ENCODE assay signal across 28 cellular contexts in the genomic region with DNA sequence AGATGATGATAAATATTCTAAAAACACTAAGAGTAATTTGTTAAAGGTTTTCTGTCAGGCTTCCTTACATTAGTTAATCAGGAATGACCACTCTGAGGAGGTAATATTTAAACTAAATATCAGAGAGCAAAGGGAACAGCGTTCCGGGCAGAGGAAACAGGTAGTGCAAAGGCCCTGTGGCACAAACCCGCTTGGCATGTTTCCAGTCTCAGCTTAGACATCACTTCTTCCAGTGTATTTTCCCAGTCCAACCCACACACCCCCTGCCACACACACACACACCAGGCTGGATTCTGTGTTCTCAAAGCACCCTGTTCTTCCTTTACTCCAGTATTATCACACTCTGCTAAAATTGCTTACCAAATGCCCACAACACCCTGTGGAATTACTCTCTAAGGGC.
"Had no signal": no experiment of that assay in that cellular context is flagged by ENCODE, and none has a peak within 500 bp of the region (broad histone marks: within the 10 kb centered on the region; RNA-seq: fewer than 3 reads in every experiment).

No MANE protein-coding gene starts in this region.

- H3K4me3 ChIP-seq: stomach, suprapubic skin, testis, thoracic aorta, thyroid gland, tibial artery, tibial nerve, transverse colon, upper lobe of left lung, upper lobe of right lung, uterus, vagina had no signal

- H3K36me3 Mint-ChIP-seq: stimulated activated effector memory CD8-positive, alpha-beta T cell treated with anti-CD3 and anti-CD28 coated beads, Interleukin-12 subunit alpha, Interleukin-12 subunit beta, amount 100 ng/mL, for 72 hours; type B pancreatic cell had no signal

- DNase-seq: stimulated activated CD4-positive, alpha-beta T cell treated with anti-CD3 and anti-CD28 coated beads, Interleukin-1b, Interleukin-23, amount 100 ng/mL, for 48 hours; stimulated activated CD4-positive, alpha-beta T cell treated with anti-CD3 and anti-CD28 coated beads, Interleukin-2, amount 100 ng/mL, for 24 hours; stimulated activated CD4-positive, alpha-beta T cell treated with anti-CD3 and anti-CD28 coated beads, Interleukin-2, amount 100 ng/mL, for 48 hours; stimulated activated CD4-positive, alpha-beta T cell treated with anti-CD3 and anti-CD28 coated beads, Interleukin-4, amount 100 ng/mL, for 1 hour; stimulated activated CD4-positive, alpha-beta T cell treated with anti-CD3 and anti-CD28 coated beads, Interleukin-4, amount 100 ng/mL, for 24 hours; stimulated activated CD4-positive, alpha-beta T cell treated with anti-CD3 and anti-CD28 coated beads, Interleukin-4, amount 100 ng/mL, for 4 hours; stimulated activated CD8-positive, alpha-beta memory T cell treated with anti-CD3 and anti-CD28 coated beads, Interleukin-4, amount 100 ng/mL, for 48 hours; stimulated activated naive B cell treated with anti-CD40 and anti-IgM and Interleukin-4, amounts not matched to agents 10 μg/mL and 1 μg/mL and 100 μg/mL, for 72 hours; stimulated activated naive CD4-positive, alpha-beta T cell; stimulated activated naive CD4-positive, alpha-beta T cell treated with Interleukin-2 at 50 U/mL for 16 hours; stimulated activated naive CD8-positive, alpha-beta T cell treated with anti-CD3 and anti-CD28 coated beads, Interleukin-15, amount 100 ng/mL, for 72 hours; stomach; substantia nigra; testis; thyroid gland; tibial artery; transverse colon; trophoblast cell; upper lobe of left lung; upper lobe of right lung; uterus had no signal

- H3K4me3 Mint-ChIP-seq: stimulated activated effector memory CD8-positive, alpha-beta T cell treated with anti-CD3 and anti-CD28 coated beads, Interleukin-12 subunit alpha, Interleukin-12 subunit beta, amount 100 ng/mL, for 72 hours; stimulated activated naive B cell treated with anti-CD40 and anti-IgM and Interleukin-4, amounts not matched to agents 10 μg/mL and 1 μg/mL and 100 μg/mL, for 72 hours; stimulated activated naive CD8-positive, alpha-beta T cell treated with anti-CD3 and anti-CD28 coated beads, Interleukin-15, amount 100 ng/mL, for 72 hours; stimulated activated naive CD8-positive, alpha-beta T cell treated with anti-CD3 and anti-CD28 coated beads, Interleukin-15, Interleukin-2, amounts not matched to agents 100 ng/mL and 50 ng/mL, for 24 hours; type B pancreatic cell had no signal

- H3K9me3 Mint-ChIP-seq: stimulated activated effector memory CD8-positive, alpha-beta T cell treated with anti-CD3 and anti-CD28 coated beads, Interleukin-12 subunit alpha, Interleukin-12 subunit beta, amount 100 ng/mL, for 72 hours; stimulated activated naive CD8-positive, alpha-beta T cell treated with anti-CD3 and anti-CD28 coated beads, Interleukin-15, amount 100 ng/mL, for 72 hours; stimulated activated naive CD8-positive, alpha-beta T cell treated with anti-CD3 and anti-CD28 coated beads, Interleukin-15, Interleukin-2, amounts not matched to agents 100 ng/mL and 50 ng/mL, for 24 hours; type B pancreatic cell had no signal

- H3K9me3 ChIP-seq: suprapubic skin, testis, thoracic aorta, thyroid gland, tibial artery, transverse colon, upper lobe of left lung, upper lobe of right lung, uterus, vagina had no signal

- H3K27ac ChIP-seq: stomach, suprapubic skin, testis, thoracic aorta, thyroid gland, tibial artery, tibial nerve, transverse colon, upper lobe of left lung, upper lobe of right lung, uterus, vagina had no signal

- H3K27me3 Mint-ChIP-seq: type B pancreatic cell had no signal

- ATAC-seq: stimulated activated effector memory CD8-positive, alpha-beta T cell treated with anti-CD3 and anti-CD28 coated beads, Interleukin-12 subunit alpha, Interleukin-12 subunit beta, amount 100 ng/mL, for 72 hours; stimulated activated naive B cell treated with anti-CD40 and anti-IgM and Interleukin-4, amounts not matched to agents 10 μg/mL and 1 μg/mL and 100 μg/mL, for 72 hours; stimulated activated naive CD8-positive, alpha-beta T cell treated with anti-CD3 and anti-CD28 coated beads, Interleukin-15, amount 100 ng/mL, for 72 hours; upper lobe of right lung had no signal

- H3K27me3 ChIP-seq: stomach, suprapubic skin, testis, thyroid gland, tibial artery, tibial nerve, transverse colon, upper lobe of left lung, upper lobe of right lung, uterus, vagina had no signal

- H3K4me1 ChIP-seq: stomach, suprapubic skin, testis, thyroid gland, tibial artery, tibial nerve, transverse colon, upper lobe of left lung, upper lobe of right lung, uterus, vagina had no signal

- H3K27ac Mint-ChIP-seq: stimulated activated effector memory CD8-positive, alpha-beta T cell treated with anti-CD3 and anti-CD28 coated beads, Interleukin-12 subunit alpha, Interleukin-12 subunit beta, amount 100 ng/mL, for 72 hours; stimulated activated naive B cell treated with anti-CD40 and anti-IgM and Interleukin-4, amounts not matched to agents 10 μg/mL and 1 μg/mL and 100 μg/mL, for 72 hours; stimulated activated naive CD8-positive, alpha-beta T cell treated with anti-CD3 and anti-CD28 coated beads, Interleukin-15, amount 100 ng/mL, for 72 hours; stimulated activated naive CD8-positive, alpha-beta T cell treated with anti-CD3 and anti-CD28 coated beads, Interleukin-15, Interleukin-2, amounts not matched to agents 100 ng/mL and 50 ng/mL, for 24 hours; type B pancreatic cell had no signal

- H3K36me3 ChIP-seq: stomach, suprapubic skin, thoracic aorta, thyroid gland, tibial artery, tibial nerve, transverse colon, upper lobe of left lung, upper lobe of right lung, uterus, vagina had no signal

- H3K4me1 Mint-ChIP-seq: stimulated activated effector memory CD8-positive, alpha-beta T cell treated with anti-CD3 and anti-CD28 coated beads, Interleukin-12 subunit alpha, Interleukin-12 subunit beta, amount 100 ng/mL, for 72 hours; stimulated activated naive B cell treated with anti-CD40 and anti-IgM and Interleukin-4, amounts not matched to agents 10 μg/mL and 1 μg/mL and 100 μg/mL, for 72 hours; stimulated activated naive CD8-positive, alpha-beta T cell treated with anti-CD3 and anti-CD28 coated beads, Interleukin-15, amount 100 ng/mL, for 72 hours had no signal
